In the genomic region with DNA sequence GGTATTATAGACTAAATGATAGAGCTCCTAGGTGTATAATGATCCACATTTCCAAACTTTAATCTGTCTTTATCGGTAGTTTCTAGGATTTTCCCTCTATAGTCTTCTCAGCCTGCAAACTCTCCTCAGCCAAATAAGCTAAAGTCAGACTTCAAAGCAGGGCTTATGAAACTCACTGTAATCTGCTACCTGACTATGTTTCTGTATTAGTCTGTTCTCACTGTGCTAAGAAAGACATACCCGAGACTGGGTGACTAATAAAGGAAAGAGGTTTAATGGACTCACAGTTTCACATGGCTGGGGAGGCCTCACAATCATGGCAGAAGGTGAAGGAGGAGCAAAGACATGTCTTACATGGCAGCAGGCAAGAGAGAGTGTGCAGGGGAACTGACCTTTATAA, we compare ENCODE assay signal across 24 cellular contexts.
"Had no signal": no experiment of that assay in that cellular context is flagged by ENCODE, and none has a peak within 500 bp of the region (broad histone marks: within the 10 kb centered on the region; RNA-seq: fewer than 3 reads in every experiment).

No MANE protein-coding gene starts in this region.

- H2AFZ ChIP-seq: PC-9 had no signal

- DNase-seq: IMR-90; MG63; NCI-H1092 treated with DMSO at 0.1 percent for 48 hours; NCI-H1436; NCI-H187; NCI-H2029; NCI-H2081 treated with DMSO at 0.1 percent for 48 hours; NCI-H2171; NCI-H226; NCI-H446; NCI-H510A; NCI-H524 treated with DMSO at 0.1 percent for 48 hours; NCI-H69; NCI-H774; NK-92 treated with Interleukin-12 subunit alpha and Interleukin-12 subunit beta, amount 100 ng/mL, for 24 hours; OCI-M1; PC-9; Peyer's patch; SHP77 treated with DMSO at 0.1 percent for 48 hours; SJCRH30 had no signal

- H3K27me3 ChIP-seq: MG63, Peyer's patch, SJCRH30 had no signal

- H3K4me3 ChIP-seq: MG63, PC-9, Peyer's patch, SJCRH30 had no signal

- ATAC-seq: HepG2, Right ventricle myocardium inferior, SK-N-SH treated with all-trans-retinoic acid at 6 μM for 48 hours had no signal

- H3K4me1 ChIP-seq: Peyer's patch, SJCRH30 had no signal

- H3K36me3 ChIP-seq: MG63, Peyer's patch, SJCRH30 had no signal

- H3K4me2 ChIP-seq: KMS-11, PC-9 had no signal

- H3K27ac ChIP-seq: KMS-11, PC-9, Peyer's patch, SJCRH30 had no signal

- H3K9me3 ChIP-seq: MG63, Peyer's patch, SJCRH30 had no signal

- H3K9ac ChIP-seq: KMS-11 had no signal
